22 cellular contexts compared by ENCODE assay signal in genomic region chr6:42361036-42361435, GRCh38.
"Had no signal": no experiment of that assay in that cellular context is flagged by ENCODE, and none has a peak within 500 bp of the region (broad histone marks: within the 10 kb centered on the region; RNA-seq: fewer than 3 reads in every experiment).

No MANE protein-coding gene starts in this region.

- H3K27ac Mint-ChIP-seq: activated CD4-positive, alpha-beta memory T cell treated with anti-CD3 and anti-CD28 coated beads for 36 hours; brain; type B pancreatic cell had no signal

- DNase-seq: activated CD4-positive, alpha-beta memory T cell treated with anti-CD3 and anti-CD28 coated beads for 36 hours; activated CD4-positive, alpha-beta T cell treated with anti-CD3 and anti-CD28 coated beads for 1 hour; activated gamma-delta T cell; aorta; effector CD4-positive, alpha-beta T cell; erythroblast; foreskin fibroblast; heart right ventricle; left colon; mesenchymal stem cell; nucleus accumbens; right cardiac atrium; stimulated activated CD4-positive, alpha-beta T cell treated with anti-CD3 and anti-CD28 coated beads, Interleukin-1b, Interleukin-23, amount 100 ng/mL, for 48 hours; testis; WERI-Rb-1 had no signal

- H3K9me3 Mint-ChIP-seq: activated CD4-positive, alpha-beta memory T cell treated with anti-CD3 and anti-CD28 coated beads for 36 hours; activated naive CD4-positive, alpha-beta T cell treated with anti-CD3 and anti-CD28 coated beads, Interleukin-2, amount 50 U/mL, for 72 hours; dendritic cell treated with granulocyte-macrophage colony-stimulating factor and Interleukin-4, amounts not matched to agents 40 ng/mL and 50 ng/mL, for 4 days; type B pancreatic cell had no signal

- ATAC-seq: activated naive CD4-positive, alpha-beta T cell treated with anti-CD3 and anti-CD28 coated beads, Interleukin-2, amount 50 U/mL, for 72 hours; heart right ventricle; left colon; right cardiac atrium had no signal

- H3K9me3 ChIP-seq: testis, vagina had no signal

- H3K36me3 ChIP-seq: vagina had no signal

- H3K4me1 Mint-ChIP-seq: brain had no signal

- H3K27me3 ChIP-seq: heart right ventricle, testis, vagina had no signal

- H3K4me1 ChIP-seq: parathyroid adenoma had no signal

- H3K27me3 Mint-ChIP-seq: activated CD4-positive, alpha-beta memory T cell treated with anti-CD3 and anti-CD28 coated beads for 36 hours; brain; dendritic cell treated with granulocyte-macrophage colony-stimulating factor and Interleukin-4, amounts not matched to agents 40 ng/mL and 50 ng/mL, for 4 days; type B pancreatic cell had no signal

- H3K27ac ChIP-seq: heart right ventricle, parathyroid adenoma, skin epidermis, testis, vagina, WERI-Rb-1 had no signal

- H3K4me3 Mint-ChIP-seq: activated CD4-positive, alpha-beta memory T cell treated with anti-CD3 and anti-CD28 coated beads for 36 hours; brain; dendritic cell treated with granulocyte-macrophage colony-stimulating factor and Interleukin-4, amounts not matched to agents 40 ng/mL and 50 ng/mL, for 4 days; type B pancreatic cell had no signal

- H3K4me3 ChIP-seq: heart right ventricle, skin epidermis, testis, vagina had no signal
